In genomic region chr10:54853883-54854282, GRCh38 we compare ENCODE assay signal across 22 cellular contexts. TPM values are rescaled to one million over a fixed set of nuclear protein-coding genes. Genes with fewer than 3 reads are reported as not detected.
DNase-seq lines count a peak whose midpoint lies in the region; ATAC-seq and TF ChIP-seq lines count a peak whose summit lies in the region.
"Had no signal": no experiment of that assay in that cellular context is flagged by ENCODE, and none has a peak within 500 bp of the region (broad histone marks: within the 10 kb centered on the region; RNA-seq: fewer than 3 reads in every experiment).

No MANE protein-coding gene starts in this region.

- H4K8ac ChIP-seq in mesenchymal stem cell (ENCODE audit: low read length): no peak overlapping the region

- BruUV-seq in PC-9 (replicated peaks; lab: Mats Ljungman, UMichigan): no TSS peak

- H2AFZ ChIP-seq in PC-9 (0 out of 2 replicates have a peak overlapping the region, but pooled peaks have one; percentile 60), mesenchymal stem cell (ENCODE audit: low read depth, low read length) (no peak overlapping the region)

- H3K79me1 ChIP-seq in mesenchymal stem cell (replicated peaks; ENCODE audit: low read length, poor library complexity, severe bottlenecking): no peaks in the 10 kb centered on the region

- ATAC-seq in stimulated activated effector memory CD8-positive, alpha-beta T cell treated with anti-CD3 and anti-CD28 coated beads, Interleukin-12 subunit alpha, Interleukin-12 subunit beta, amount 100 ng/mL, for 72 hours: peak; percentile 34
- ATAC-seq in aorta (ENCODE audit: low FRiP score) (peak; percentile 35), HG03378 (IDR thresholded peaks at IDR 0.05; ENCODE audit: unreplicated experiment) (no peak), HG03280 (IDR thresholded peaks at IDR 0.05; ENCODE audit: unreplicated experiment) (no peak)

- no peaks in the 10 kb centered on the region for H4K20me1 ChIP-seq in PC-9 (ENCODE audit: insufficient read depth)
- H4K20me1 ChIP-seq: BLaER1 had no signal

- TF ChIP-seq CTCF in PC-9 (conservative IDR thresholded peaks at IDR 0.05) (no peak), uterus (IDR thresholded peaks at IDR 0.05) (no peak)

- no peaks in the 10 kb centered on the region for H3K4me1 Mint-ChIP-seq in stimulated activated effector memory CD8-positive, alpha-beta T cell treated with anti-CD3 and anti-CD28 coated beads, Interleukin-12 subunit alpha, Interleukin-12 subunit beta, amount 100 ng/mL, for 72 hours
- H3K4me1 Mint-ChIP-seq: CD14-positive monocyte; CD4-positive, alpha-beta memory T cell; CD4-positive, CD25-positive, alpha-beta regulatory T cell; CD8-positive, alpha-beta memory T cell had no signal

- H3K23ac ChIP-seq in mesenchymal stem cell (ENCODE audit: low read length in 2 of 2): no peak overlapping the region

- H3K36me3 ChIP-seq in PC-9 (ENCODE audit: low read depth): no peaks in the 10 kb centered on the region
- H3K36me3 ChIP-seq in mesenchymal stem cell (ENCODE audit: control insufficient read depth in 1 of 2, insufficient read depth in 2 of 2, low read depth in 1 of 2, low read length in 2 of 2): peaks cover 0 to 2% of the 10 kb centered on the region in 2 experiments
- H3K36me3 ChIP-seq in aorta (ENCODE audit: control insufficient read depth in 1 of 2, insufficient read depth in 2 of 2, low read length in 1 of 2): no peaks in the 10 kb centered on the region
- no peaks in the 10 kb centered on the region for H3K36me3 ChIP-seq in SJCRH30
- no peaks in the 10 kb centered on the region for H3K36me3 ChIP-seq in uterus
- H3K36me3 ChIP-seq: BE2C, BLaER1 had no signal

- no peak overlapping the region for H3K27ac Mint-ChIP-seq in stimulated activated effector memory CD8-positive, alpha-beta T cell treated with anti-CD3 and anti-CD28 coated beads, Interleukin-12 subunit alpha, Interleukin-12 subunit beta, amount 100 ng/mL, for 72 hours
- H3K27ac Mint-ChIP-seq: CD14-positive monocyte; CD4-positive, alpha-beta memory T cell; CD4-positive, CD25-positive, alpha-beta regulatory T cell; CD8-positive, alpha-beta memory T cell had no signal

- H2BK5ac ChIP-seq in mesenchymal stem cell (ENCODE audit: low read depth, low read length, poor library complexity, severe bottlenecking): no peak overlapping the region

- H3K27ac ChIP-seq in PC-9 (no peak overlapping the region), mesenchymal stem cell (ENCODE audit: low read length, poor library complexity, severe bottlenecking) (no peak overlapping the region), aorta (ENCODE audit: low read depth in 1 of 2, low read length in 2 of 2) (no peak overlapping the region), SJCRH30 (no peak overlapping the region), uterus (no peak overlapping the region)
- H3K27ac ChIP-seq: BLaER1 had no signal

- no peak for TF ChIP-seq POLR2A in uterus (IDR thresholded peaks at IDR 0.05)

- H3K4me2 ChIP-seq in PC-9: no peak overlapping the region
- no peak overlapping the region for H3K4me2 ChIP-seq in mesenchymal stem cell (ENCODE audit: low read length, poor library complexity, severe bottlenecking)
- H3K4me2 ChIP-seq: BLaER1 had no signal

- no peak overlapping the region for H2BK120ac ChIP-seq in mesenchymal stem cell (ENCODE audit: low read depth, low read length)

- H3K4me3 Mint-ChIP-seq in stimulated activated effector memory CD8-positive, alpha-beta T cell treated with anti-CD3 and anti-CD28 coated beads, Interleukin-12 subunit alpha, Interleukin-12 subunit beta, amount 100 ng/mL, for 72 hours: no peak overlapping the region
- H3K4me3 Mint-ChIP-seq: CD14-positive monocyte; CD4-positive, alpha-beta memory T cell; CD4-positive, CD25-positive, alpha-beta regulatory T cell; CD8-positive, alpha-beta memory T cell had no signal

- no peak overlapping the region for H2AK5ac ChIP-seq in mesenchymal stem cell (ENCODE audit: low read length, severe bottlenecking)

- intact Hi-C loops in PC-9 (cut with micrococcal nuclease; ENCODE audit: unreplicated experiment): no loop called here
- intact Hi-C loops in aorta (cut with DNase I): no loop called here
- intact Hi-C loops in uterus (cut with DNase I; ENCODE audit: low total_unique reads): no loop called here

- POLR2A ChIA-PET in PC-9 (lab: Charles Lee; ENCODE audit: unreplicated experiment): no interaction called here

- WGBS in mesenchymal stem cell: 93% methylated on average over 6 of the region's 6 CpGs
- 92 to 93% methylated on average over 6 of the region's 6 CpGs for WGBS in aorta, 2 donors

- no peaks in the 10 kb centered on the region for H3F3A ChIP-seq in PC-9 (ENCODE audit: insufficient read depth, low read depth)

- no peaks in the 10 kb centered on the region for H3K9me2 ChIP-seq in PC-9 (ENCODE audit: insufficient read depth)

- peaks cover 12% of the 10 kb centered on the region for H3K9me3 Mint-ChIP-seq in stimulated activated effector memory CD8-positive, alpha-beta T cell treated with anti-CD3 and anti-CD28 coated beads, Interleukin-12 subunit alpha, Interleukin-12 subunit beta, amount 100 ng/mL, for 72 hours

- DNase-seq in PC-9 (no peak), mesenchymal stem cell (no peak), aorta (no peak), SJCRH30 (no peak), uterus (no peak)
- DNase-seq in stimulated activated effector memory CD8-positive, alpha-beta T cell treated with anti-CD3 and anti-CD28 coated beads, Interleukin-12 subunit alpha, Interleukin-12 subunit beta, amount 100 ng/mL, for 72 hours (ENCODE audit: low spot score in 2 of 2): no peak
- DNase-seq: 8988T; ACHN; BE2C; C1 segment of cervical spinal cord; CD4-positive, alpha-beta memory T cell; CD4-positive, CD25-positive, alpha-beta regulatory T cell; COR-L47; DMS79 treated with DMSO at 0.1 percent for 48 hours; GF-D8 had no signal

- H3K4me3 ChIP-seq in PC-9: no peak overlapping the region
- H3K4me3 ChIP-seq in mesenchymal stem cell (ENCODE audit: insufficient read depth in 1 of 2, low read depth in 1 of 2, low read length in 2 of 2): no peak overlapping the region
- no peak overlapping the region for H3K4me3 ChIP-seq in aorta (ENCODE audit: low read length in 2 of 2)
- no peak overlapping the region for H3K4me3 ChIP-seq in SJCRH30
- no peak overlapping the region for H3K4me3 ChIP-seq in uterus
- H3K4me3 ChIP-seq: BLaER1 had no signal

- no peak overlapping the region for H3K4ac ChIP-seq in mesenchymal stem cell (ENCODE audit: low read depth in 1 of 2, low read length in 2 of 2)

- H3K79me2 ChIP-seq in PC-9 (ENCODE audit: low read depth): no peaks in the 10 kb centered on the region

- H4K91ac ChIP-seq in mesenchymal stem cell (ENCODE audit: low read length): peak overlapping the region; percentile 68

- H3K9ac ChIP-seq in mesenchymal stem cell (ENCODE audit: low read length): no peak overlapping the region
- H3K9ac ChIP-seq: BLaER1 had no signal

- H3K27me3 ChIP-seq in PC-9 (ENCODE audit: insufficient read depth, low read depth) (no peaks in the 10 kb centered on the region), mesenchymal stem cell (ENCODE audit: control insufficient read depth in 1 of 2, insufficient read depth in 1 of 2, low read length in 2 of 2) (no peaks in the 10 kb centered on the region), aorta (ENCODE audit: control insufficient read depth in 1 of 2, insufficient read depth in 2 of 2, low read length in 1 of 2) (no peaks in the 10 kb centered on the region), SJCRH30 (no peaks in the 10 kb centered on the region), uterus (no peaks in the 10 kb centered on the region)
- H3K27me3 ChIP-seq: BE2C, BLaER1 had no signal

- H3K4me1 ChIP-seq in PC-9 (replicated peaks; ENCODE audit: insufficient read depth) (no peaks in the 10 kb centered on the region), mesenchymal stem cell (ENCODE audit: control insufficient read depth, insufficient read depth, low read depth, low read length) (peaks cover 2% of the 10 kb centered on the region), aorta (ENCODE audit: control insufficient read depth in 1 of 2, insufficient read depth in 2 of 2, low read length in 2 of 2) (no peaks in the 10 kb centered on the region), SJCRH30 (no peaks in the 10 kb centered on the region), uterus (no peaks in the 10 kb centered on the region)
- H3K4me1 ChIP-seq: BE2C, BLaER1 had no signal

- H2BK12ac ChIP-seq in mesenchymal stem cell (ENCODE audit: low read length in 2 of 2): no peak overlapping the region

- no peak overlapping the region for H2BK15ac ChIP-seq in mesenchymal stem cell (ENCODE audit: low read depth, poor library complexity, severe bottlenecking)

- H3K36me3 Mint-ChIP-seq in stimulated activated effector memory CD8-positive, alpha-beta T cell treated with anti-CD3 and anti-CD28 coated beads, Interleukin-12 subunit alpha, Interleukin-12 subunit beta, amount 100 ng/mL, for 72 hours: no peaks in the 10 kb centered on the region
- H3K36me3 Mint-ChIP-seq: CD14-positive monocyte; CD4-positive, alpha-beta memory T cell; CD4-positive, CD25-positive, alpha-beta regulatory T cell; CD8-positive, alpha-beta memory T cell had no signal

- no peak overlapping the region for H3K14ac ChIP-seq in mesenchymal stem cell (ENCODE audit: low read length in 2 of 2)

- CTCF ChIA-PET in PC-9 (lab: Charles Lee): no interaction called here

- no peaks in the 10 kb centered on the region for H3K9me3 ChIP-seq in PC-9 (ENCODE audit: insufficient read depth, low read depth)
- H3K9me3 ChIP-seq in mesenchymal stem cell (ENCODE audit: control insufficient read depth, low read length): no peaks in the 10 kb centered on the region
- H3K9me3 ChIP-seq in aorta (ENCODE audit: control insufficient read depth, low read length): no peaks in the 10 kb centered on the region
- H3K9me3 ChIP-seq in SJCRH30 (replicated peaks): no peaks in the 10 kb centered on the region
- no peaks in the 10 kb centered on the region for H3K9me3 ChIP-seq in uterus
- H3K9me3 ChIP-seq: BE2C, BLaER1 had no signal

- no peak overlapping the region for H3K18ac ChIP-seq in mesenchymal stem cell (ENCODE audit: low read depth in 1 of 2, low read length in 2 of 2)

RNA-seq across cellular contexts. Expression of gene PCDH15, which starts 52.9 kb away (rescaled TPM):
- total RNA-seq in PC-9 (2021) (not detected in 2 replicates), aorta (under 1 TPM in 1 of 2 donors, not detected in 1; 0.09 TPM), uterus (1 to 10 TPM in 1 of 4 donors, under 1 TPM in 1, not detected in 2; 0.70 to 2.3 TPM)
- polyA plus RNA-seq in mesenchymal stem cell (2013, experiment 1 of 2): not detected
- polyA plus RNA-seq in mesenchymal stem cell (2013, experiment 2 of 2): not detected
- not detected for polyA plus RNA-seq in aorta
- 0.77 and 1.3 TPM in 2 replicates for total RNA-seq in SJCRH30 (2014; rRNA removed; shearing (Covaris generic))
- total RNA-seq: A673; CD4-positive, alpha-beta memory T cell; CD4-positive, CD25-positive, alpha-beta regulatory T cell; CD8-positive, alpha-beta memory T cell had no signal
- polyA plus RNA-seq: AG04450; CD14-positive monocyte; CD4-positive, alpha-beta memory T cell; CD4-positive, CD25-positive, alpha-beta regulatory T cell; CD8-positive, alpha-beta memory T cell had no signal

Comparison
In these comparisons a context has a peak if more than half of its experiments do, and no peak if none do; other contexts are left out.
1. ATAC-seq: peak in stimulated activated effector memory CD8-positive, alpha-beta T cell treated with anti-CD3 and anti-CD28 coated beads, Interleukin-12 subunit alpha, Interleukin-12 subunit beta, amount 100 ng/mL, for 72 hours (single experiment) and aorta (single experiment); none in HG03378 (single experiment) and HG03280 (single experiment).